ENCODE assay signal across 12 cellular contexts in the genomic region with DNA sequence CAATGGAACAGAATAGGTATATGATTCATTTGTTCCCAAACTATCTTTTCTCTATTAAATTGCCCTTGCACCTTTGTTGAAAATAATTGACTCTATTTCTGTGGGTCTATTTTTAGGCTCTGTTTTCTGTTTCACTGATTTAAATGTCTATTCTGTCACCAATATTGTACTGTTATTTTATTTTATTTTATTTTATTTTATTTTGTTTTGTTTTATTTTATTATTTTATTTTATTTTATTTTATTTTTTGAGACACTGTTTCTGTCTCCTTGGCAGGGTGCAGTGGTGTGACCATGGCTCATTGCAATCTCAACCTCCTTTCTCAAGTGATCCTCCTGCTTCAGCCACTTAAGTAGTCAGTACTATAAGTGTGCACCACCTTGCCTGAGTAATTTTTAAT. TPM values are rescaled to one million over a fixed set of nuclear protein-coding genes. Genes with fewer than 3 reads are reported as not detected.
"Had no signal": no experiment of that assay in that cellular context is flagged by ENCODE, and none has a peak within 500 bp of the region (broad histone marks: within the 10 kb centered on the region; RNA-seq: fewer than 3 reads in every experiment).

No MANE protein-coding gene starts in this region.

- H3K4me1 ChIP-seq: HAP-1 had no signal

- H3K27ac Mint-ChIP-seq: HFFc6 had no signal

- FAIRE-seq: HTR-8/SVneo, K562 had no signal

- H3K4me3 Mint-ChIP-seq: HFFc6 had no signal

- H3K27ac ChIP-seq: GM23248 had no signal

- H3K4me3 ChIP-seq: GM23248, HAP-1, K562 had no signal

- H3K9ac ChIP-seq: GM23248 had no signal

- H3K36me3 ChIP-seq: HAP-1 had no signal

- ATAC-seq: HCT116, K562 had no signal

- DNase-seq: GM23248, GOT3, H7, HFFc6, IMR-90, KG1 had no signal

RNA-seq across cellular contexts. Expression of a gene that starts 34.9 kb away (rescaled TPM):
- total RNA-seq: GM23248, H7, HFFc6, HT-29, IMR-90, K562 had no signal
- polyA plus RNA-seq: GM23248, IMR-90, K562 had no signal

RNA-seq across cellular contexts. Expression of a gene that starts 36.5 kb away (rescaled TPM):
- total RNA-seq: GM23248, H4, H7, HFFc6, HT-29, IMR-90, K562 had no signal
- polyA plus RNA-seq: GM23248, IMR-90, K562 had no signal
